8 cellular contexts compared by ENCODE assay signal in genomic region chr5:119290161-119290569, GRCh38.
DNase-seq lines count a peak whose midpoint lies in the region; ATAC-seq lines count a peak whose summit lies in the region.

No MANE protein-coding gene starts in this region.

- no peak for DNase-seq in activated T-cell treated with anti-CD3 and anti-CD28 coated beads, Interleukin-2, amount 50 U/mL, for 72 hours
- no peak for DNase-seq in activated T-cell treated with anti-CD3 and anti-CD28 coated beads, Interleukin-2, amount 50 U/mL, for 1 hour
- peak; percentile 88 for DNase-seq in RPMI8226
- DNase-seq in memory B cell (ENCODE audit: low spot score in 2 of 2): no peak
- DNase-seq in activated effector memory CD4-positive, alpha-beta T cell treated with anti-CD3 and anti-CD28 coated beads, Interleukin-2, amount 50 U/mL, for 16 hours: no peak
- no peak for DNase-seq in NCI-H748 treated with DMSO at 0.1 percent for 48 hours (lab: John Stamatoyannopoulos, UW)
- no peak for DNase-seq in stimulated activated CD4-positive, alpha-beta T cell treated with anti-CD3 and anti-CD28 coated beads, Interleukin-2, amount 100 ng/mL, for 48 hours

- peak overlapping the region; percentile 65 to 79 for H3K4me3 Mint-ChIP-seq in activated T-cell treated with anti-CD3 and anti-CD28 coated beads, Interleukin-2, amount 50 U/mL, for 72 hours
- H3K4me3 Mint-ChIP-seq in memory B cell: peak overlapping the region; percentile 71

- ATAC-seq in activated T-cell treated with anti-CD3 and anti-CD28 coated beads, Interleukin-2, amount 50 U/mL, for 72 hours (replicated peaks in 1 of 2): peak; percentile 54 to 64
- ATAC-seq in HG02981 (IDR thresholded peaks at IDR 0.05; ENCODE audit: unreplicated experiment) (peak; percentile 84), memory B cell (ENCODE audit: low read depth) (peak; percentile 96)

- H3K9me3 Mint-ChIP-seq in activated T-cell treated with anti-CD3 and anti-CD28 coated beads, Interleukin-2, amount 50 U/mL, for 72 hours: peaks cover 0 to 1% of the 10 kb centered on the region in 2 donors
- H3K9me3 Mint-ChIP-seq in memory B cell: peaks cover 4% of the 10 kb centered on the region

- H3K27ac Mint-ChIP-seq in activated T-cell treated with anti-CD3 and anti-CD28 coated beads, Interleukin-2, amount 50 U/mL, for 72 hours: peak overlapping the region; percentile 99
- H3K27ac Mint-ChIP-seq in memory B cell: peak overlapping the region; percentile 92

- no peaks in the 10 kb centered on the region for H3K27me3 Mint-ChIP-seq in activated T-cell treated with anti-CD3 and anti-CD28 coated beads, Interleukin-2, amount 50 U/mL, for 72 hours (ENCODE audit: low read depth)
- H3K27me3 Mint-ChIP-seq in memory B cell: no peaks in the 10 kb centered on the region

- H3K4me1 Mint-ChIP-seq in activated T-cell treated with anti-CD3 and anti-CD28 coated beads, Interleukin-2, amount 50 U/mL, for 72 hours (ENCODE audit: low read depth): peaks cover 86% of the 10 kb centered on the region
- H3K4me1 Mint-ChIP-seq in memory B cell: peaks cover 55% of the 10 kb centered on the region

- peaks cover 5 to 13% of the 10 kb centered on the region in 2 donors for H3K36me3 Mint-ChIP-seq in activated T-cell treated with anti-CD3 and anti-CD28 coated beads, Interleukin-2, amount 50 U/mL, for 72 hours (ENCODE audit: insufficient read depth in 2 of 2)
- H3K36me3 Mint-ChIP-seq in memory B cell: peaks cover 24% of the 10 kb centered on the region
